11 cellular contexts compared by ENCODE assay signal in genomic region chr4:140721088-140721421, GRCh38. TPM values are rescaled to one million over a fixed set of nuclear protein-coding genes. Genes with fewer than 3 reads are reported as not detected.
DNase-seq lines count a peak whose midpoint lies in the region; ATAC-seq and TF ChIP-seq lines count a peak whose summit lies in the region.
"Had no signal": no experiment of that assay in that cellular context is flagged by ENCODE, and none has a peak within 500 bp of the region (broad histone marks: within the 10 kb centered on the region; RNA-seq: fewer than 3 reads in every experiment).

No MANE protein-coding gene starts in this region.

- peak overlapping the region; percentile 59 for H3K4me3 Mint-ChIP-seq in T-helper 2 cell treated with Interferon-gamma antibody and Interleukin-4, amounts not matched to agents 5 μg/mL and 100 μg/mL, for 36 hours
- H3K4me3 Mint-ChIP-seq in activated T-helper 1 cell treated with anti-CD3 and anti-CD28 coated beads, Interleukin-12 subunit alpha, Interleukin-12 subunit beta, Interleukin-2, Interleukin-4 antibody, amounts not matched to agents 30 ng/mL and 10 ng/mL and 1 ng/mL, durations not matched to agents 14 hours and 24 hours and 36 hours, result peak overlapping the region; percentile 23
- H3K4me3 Mint-ChIP-seq in stimulated activated memory B cell treated with anti-CD40 and anti-IgM and Interleukin-4, amounts not matched to agents 10 μg/mL and 1 μg/mL and 100 μg/mL, for 72 hours, result peak overlapping the region; percentile 85

- DNase-seq in T-helper 2 cell treated with Interferon-gamma antibody and Interleukin-4, amounts not matched to agents 5 μg/mL and 100 μg/mL, for 36 hours (ENCODE audit: low spot score), result no peak
- DNase-seq in T-helper 2 cell (no peak), GM13977 (ENCODE audit: low spot score) (no peak), GM03348 (ENCODE audit: low spot score) (no peak), mucosa of gallbladder (ENCODE audit: low spot score) (no peak)
- no peak for DNase-seq in activated T-helper 1 cell treated with anti-CD3 and anti-CD28 coated beads, Interleukin-12 subunit alpha, Interleukin-12 subunit beta, Interleukin-2, Interleukin-4 antibody, amounts not matched to agents 30 ng/mL and 10 ng/mL and 1 ng/mL, durations not matched to agents 14 hours and 24 hours and 36 hours (ENCODE audit: low spot score)
- DNase-seq: activated CD4-positive, alpha-beta T cell treated with anti-CD3 and anti-CD28 coated beads, Interleukin-2, amount 50 U/mL, for 1 hour; heart left ventricle; stimulated activated CD4-positive, alpha-beta T cell treated with anti-CD3 and anti-CD28 coated beads, Interleukin-4, amount 100 ng/mL, for 4 hours had no signal

- no peaks in the 10 kb centered on the region for H3K9me3 Mint-ChIP-seq in T-helper 2 cell treated with Interferon-gamma antibody and Interleukin-4, amounts not matched to agents 5 μg/mL and 100 μg/mL, for 36 hours
- no peaks in the 10 kb centered on the region for H3K9me3 Mint-ChIP-seq in activated T-helper 1 cell treated with anti-CD3 and anti-CD28 coated beads, Interleukin-12 subunit alpha, Interleukin-12 subunit beta, Interleukin-2, Interleukin-4 antibody, amounts not matched to agents 30 ng/mL and 10 ng/mL and 1 ng/mL, durations not matched to agents 14 hours and 24 hours and 36 hours
- H3K9me3 Mint-ChIP-seq in stimulated activated memory B cell treated with anti-CD40 and anti-IgM and Interleukin-4, amounts not matched to agents 10 μg/mL and 1 μg/mL and 100 μg/mL, for 72 hours, result no peaks in the 10 kb centered on the region

- H3K27me3 Mint-ChIP-seq in T-helper 2 cell treated with Interferon-gamma antibody and Interleukin-4, amounts not matched to agents 5 μg/mL and 100 μg/mL, for 36 hours (ENCODE audit: low read depth), result peaks cover 4% of the 10 kb centered on the region
- peaks cover 2% of the 10 kb centered on the region for H3K27me3 Mint-ChIP-seq in activated T-helper 1 cell treated with anti-CD3 and anti-CD28 coated beads, Interleukin-12 subunit alpha, Interleukin-12 subunit beta, Interleukin-2, Interleukin-4 antibody, amounts not matched to agents 30 ng/mL and 10 ng/mL and 1 ng/mL, durations not matched to agents 14 hours and 24 hours and 36 hours (ENCODE audit: insufficient read depth)
- no peaks in the 10 kb centered on the region for H3K27me3 Mint-ChIP-seq in stimulated activated memory B cell treated with anti-CD40 and anti-IgM and Interleukin-4, amounts not matched to agents 10 μg/mL and 1 μg/mL and 100 μg/mL, for 72 hours

- peaks cover 3% of the 10 kb centered on the region for H3K4me1 Mint-ChIP-seq in T-helper 2 cell treated with Interferon-gamma antibody and Interleukin-4, amounts not matched to agents 5 μg/mL and 100 μg/mL, for 36 hours (ENCODE audit: low read depth)
- no peaks in the 10 kb centered on the region for H3K4me1 Mint-ChIP-seq in activated T-helper 1 cell treated with anti-CD3 and anti-CD28 coated beads, Interleukin-12 subunit alpha, Interleukin-12 subunit beta, Interleukin-2, Interleukin-4 antibody, amounts not matched to agents 30 ng/mL and 10 ng/mL and 1 ng/mL, durations not matched to agents 14 hours and 24 hours and 36 hours (ENCODE audit: low read depth)
- peaks cover 77% of the 10 kb centered on the region for H3K4me1 Mint-ChIP-seq in stimulated activated memory B cell treated with anti-CD40 and anti-IgM and Interleukin-4, amounts not matched to agents 10 μg/mL and 1 μg/mL and 100 μg/mL, for 72 hours

- no peaks in the 10 kb centered on the region for H3K36me3 Mint-ChIP-seq in T-helper 2 cell treated with Interferon-gamma antibody and Interleukin-4, amounts not matched to agents 5 μg/mL and 100 μg/mL, for 36 hours (ENCODE audit: low read depth)
- no peaks in the 10 kb centered on the region for H3K36me3 Mint-ChIP-seq in activated T-helper 1 cell treated with anti-CD3 and anti-CD28 coated beads, Interleukin-12 subunit alpha, Interleukin-12 subunit beta, Interleukin-2, Interleukin-4 antibody, amounts not matched to agents 30 ng/mL and 10 ng/mL and 1 ng/mL, durations not matched to agents 14 hours and 24 hours and 36 hours (ENCODE audit: low read depth)
- H3K36me3 Mint-ChIP-seq in stimulated activated memory B cell treated with anti-CD40 and anti-IgM and Interleukin-4, amounts not matched to agents 10 μg/mL and 1 μg/mL and 100 μg/mL, for 72 hours, result peaks cover 5% of the 10 kb centered on the region

- in situ Hi-C loops in GM13977 (cut with MboI; ENCODE audit: low pct_unique_long_range_greater_than_20kb, low sequenced_read_pairs, unreplicated experiment), result no loop called here

- peak; percentile 54 for ATAC-seq in HG03025 (IDR thresholded peaks at IDR 0.05; ENCODE audit: low FRiP score, unreplicated experiment)
- ATAC-seq in stimulated activated memory B cell treated with anti-CD40 and anti-IgM and Interleukin-4, amounts not matched to agents 10 μg/mL and 1 μg/mL and 100 μg/mL, for 72 hours, result peak; percentile 77

- intact Hi-C loops in activated T-helper 1 cell treated with anti-CD3 and anti-CD28 coated beads, Interleukin-12 subunit alpha, Interleukin-12 subunit beta, Interleukin-2, Interleukin-4 antibody, amounts not matched to agents 30 ng/mL and 10 ng/mL and 1 ng/mL, durations not matched to agents 14 hours and 24 hours and 36 hours (cut with micrococcal nuclease), result no loop called here

- TF ChIP-seq CTCF in GM13977 (IDR thresholded peaks at IDR 0.05; ENCODE audit: extremely low read depth, insufficient read depth, missing control alignments), result no peak

- no peak overlapping the region for H3K27ac Mint-ChIP-seq in T-helper 2 cell treated with Interferon-gamma antibody and Interleukin-4, amounts not matched to agents 5 μg/mL and 100 μg/mL, for 36 hours
- no peak overlapping the region for H3K27ac Mint-ChIP-seq in activated T-helper 1 cell treated with anti-CD3 and anti-CD28 coated beads, Interleukin-12 subunit alpha, Interleukin-12 subunit beta, Interleukin-2, Interleukin-4 antibody, amounts not matched to agents 30 ng/mL and 10 ng/mL and 1 ng/mL, durations not matched to agents 14 hours and 24 hours and 36 hours
- H3K27ac Mint-ChIP-seq in stimulated activated memory B cell treated with anti-CD40 and anti-IgM and Interleukin-4, amounts not matched to agents 10 μg/mL and 1 μg/mL and 100 μg/mL, for 72 hours, result peak overlapping the region; percentile 93

RNA-seq across cellular contexts. Expression of gene TBC1D9, which starts 35.1 kb away (rescaled TPM):
- total RNA-seq in activated T-helper 1 cell treated with anti-CD3 and anti-CD28 coated beads, Interleukin-12 subunit alpha, Interleukin-12 subunit beta, Interleukin-2, Interleukin-4 antibody, amounts not matched to agents 30 ng/mL and 10 ng/mL and 1 ng/mL, durations not matched to agents 14 hours and 24 hours and 36 hours, result 0.29 TPM in 1 of 2 replicates, not detected in the other
- 36.9 TPM for total RNA-seq in mucosa of gallbladder

Comparison
In these comparisons a context has a peak if more than half of its experiments do, and no peak if none do; other contexts are left out.
1. H3K4me3 Mint-ChIP-seq: peak in every context shown above with its lines; median percentile 85 in stimulated activated memory B cell treated with anti-CD40 and anti-IgM and Interleukin-4, amounts not matched to agents 10 μg/mL and 1 μg/mL and 100 μg/mL, for 72 hours; 59 in T-helper 2 cell treated with Interferon-gamma antibody and Interleukin-4, amounts not matched to agents 5 μg/mL and 100 μg/mL, for 36 hours; 23 in activated T-helper 1 cell treated with anti-CD3 and anti-CD28 coated beads, Interleukin-12 subunit alpha, Interleukin-12 subunit beta, Interleukin-2, Interleukin-4 antibody, amounts not matched to agents 30 ng/mL and 10 ng/mL and 1 ng/mL, durations not matched to agents 14 hours and 24 hours and 36 hours.
2. RNA of gene TBC1D9, which starts 35.1 kb away (total RNA-seq): 36.9 TPM in mucosa of gallbladder (single experiment); 0.29 TPM in activated T-helper 1 cell treated with anti-CD3 and anti-CD28 coated beads, Interleukin-12 subunit alpha, Interleukin-12 subunit beta, Interleukin-2, Interleukin-4 antibody, amounts not matched to agents 30 ng/mL and 10 ng/mL and 1 ng/mL, durations not matched to agents 14 hours and 24 hours and 36 hours; every median in the first group is over 10 times any median in the second.